Comparison of ENCODE assay signal across 22 cellular contexts in the genomic region with DNA sequence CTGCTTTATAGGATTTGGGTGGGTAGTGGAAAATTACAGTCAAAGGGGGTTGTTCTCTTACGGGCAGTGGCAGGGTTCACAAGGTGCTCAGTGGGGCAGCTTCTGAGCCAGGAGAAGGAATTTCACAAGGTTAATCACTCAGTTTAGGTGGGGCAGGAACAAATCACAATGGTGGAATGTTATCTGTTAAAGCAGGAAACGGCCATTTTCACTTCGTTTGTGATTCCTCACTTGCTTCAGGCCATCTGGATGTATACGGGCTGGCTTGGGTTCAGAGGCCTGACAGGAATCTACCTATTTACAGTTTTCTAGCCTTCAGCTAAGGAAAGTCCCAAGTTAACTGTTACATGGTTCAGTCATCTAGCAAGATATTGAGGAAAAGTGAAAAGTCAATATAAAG.
"Had no signal": no experiment of that assay in that cellular context is flagged by ENCODE, and none has a peak within 500 bp of the region (broad histone marks: within the 10 kb centered on the region; RNA-seq: fewer than 3 reads in every experiment).

No MANE protein-coding gene starts in this region.

- H3K36me3 Mint-ChIP-seq: naive thymus-derived CD8-positive, alpha-beta T cell; stimulated activated effector memory CD8-positive, alpha-beta T cell treated with anti-CD3 and anti-CD28 coated beads, Interleukin-12 subunit alpha, Interleukin-12 subunit beta, amount 100 ng/mL, for 72 hours had no signal

- H3K9me3 ChIP-seq: colonic mucosa, esophagus muscularis mucosa, lower lobe of right lung, mucosa of descending colon, neutrophil, psoas muscle, right lobe of liver, tibial artery, upper lobe of right lung, vagina had no signal

- H3K27ac Mint-ChIP-seq: immature natural killer cell; naive thymus-derived CD8-positive, alpha-beta T cell; stimulated activated effector memory CD8-positive, alpha-beta T cell treated with anti-CD3 and anti-CD28 coated beads, Interleukin-12 subunit alpha, Interleukin-12 subunit beta, amount 100 ng/mL, for 72 hours; stimulated activated naive CD8-positive, alpha-beta T cell treated with anti-CD3 and anti-CD28 coated beads, Interleukin-15, Interleukin-2, amounts not matched to agents 100 ng/mL and 50 ng/mL, for 24 hours had no signal

- ATAC-seq: left cardiac atrium; lower lobe of right lung; mucosa of descending colon; naive thymus-derived CD8-positive, alpha-beta T cell; psoas muscle; right lobe of liver; stimulated activated effector memory CD8-positive, alpha-beta T cell treated with anti-CD3 and anti-CD28 coated beads, Interleukin-12 subunit alpha, Interleukin-12 subunit beta, amount 100 ng/mL, for 72 hours; upper lobe of right lung had no signal

- H3K4me3 Mint-ChIP-seq: immature natural killer cell; naive thymus-derived CD8-positive, alpha-beta T cell; stimulated activated effector memory CD8-positive, alpha-beta T cell treated with anti-CD3 and anti-CD28 coated beads, Interleukin-12 subunit alpha, Interleukin-12 subunit beta, amount 100 ng/mL, for 72 hours; stimulated activated naive CD8-positive, alpha-beta T cell treated with anti-CD3 and anti-CD28 coated beads, Interleukin-15, Interleukin-2, amounts not matched to agents 100 ng/mL and 50 ng/mL, for 24 hours had no signal

- H3K4me1 Mint-ChIP-seq: immature natural killer cell; stimulated activated effector memory CD8-positive, alpha-beta T cell treated with anti-CD3 and anti-CD28 coated beads, Interleukin-12 subunit alpha, Interleukin-12 subunit beta, amount 100 ng/mL, for 72 hours had no signal

- H3K27me3 Mint-ChIP-seq: stimulated activated naive CD8-positive, alpha-beta T cell treated with anti-CD3 and anti-CD28 coated beads, Interleukin-15, Interleukin-2, amounts not matched to agents 100 ng/mL and 50 ng/mL, for 24 hours had no signal

- H3K27me3 ChIP-seq: colonic mucosa, esophagus muscularis mucosa, neutrophil, right lobe of liver, tibial artery, upper lobe of right lung, vagina had no signal

- H3K36me3 ChIP-seq: colonic mucosa, esophagus muscularis mucosa, left ventricle myocardium inferior, lower lobe of right lung, neutrophil, right lobe of liver, tibial artery, upper lobe of right lung, vagina had no signal

- H3K27ac ChIP-seq: colonic mucosa, esophagus muscularis mucosa, left ventricle myocardium inferior, lower lobe of right lung, neutrophil, psoas muscle, right lobe of liver, tibial artery, upper lobe of right lung, vagina had no signal

- H3K4me1 ChIP-seq: colonic mucosa, esophagus muscularis mucosa, left ventricle myocardium inferior, lower lobe of right lung, psoas muscle, right lobe of liver, tibial artery, upper lobe of right lung, vagina had no signal

- DNase-seq: colonic mucosa; dermis blood vessel endothelial cell; immature natural killer cell; kidney; left cardiac atrium; left ventricle myocardium inferior; lower lobe of right lung; mesenchymal stem cell; mucosa of descending colon; naive thymus-derived CD8-positive, alpha-beta T cell; psoas muscle; retina; right lobe of liver; stimulated activated CD4-positive, alpha-beta T cell treated with anti-CD3 and anti-CD28 coated beads, Interleukin-4, amount 100 ng/mL, for 1 hour; stimulated activated CD8-positive, alpha-beta memory T cell treated with anti-CD3 and anti-CD28 coated beads, Interleukin-4, amount 100 ng/mL, for 48 hours; tibial artery; upper lobe of right lung had no signal

- H3K4me3 ChIP-seq: colonic mucosa, esophagus muscularis mucosa, left ventricle myocardium inferior, lower lobe of right lung, mucosa of descending colon, psoas muscle, right lobe of liver, tibial artery, upper lobe of right lung, vagina had no signal
